1 cellular context compared by ENCODE assay signal in the genomic region with DNA sequence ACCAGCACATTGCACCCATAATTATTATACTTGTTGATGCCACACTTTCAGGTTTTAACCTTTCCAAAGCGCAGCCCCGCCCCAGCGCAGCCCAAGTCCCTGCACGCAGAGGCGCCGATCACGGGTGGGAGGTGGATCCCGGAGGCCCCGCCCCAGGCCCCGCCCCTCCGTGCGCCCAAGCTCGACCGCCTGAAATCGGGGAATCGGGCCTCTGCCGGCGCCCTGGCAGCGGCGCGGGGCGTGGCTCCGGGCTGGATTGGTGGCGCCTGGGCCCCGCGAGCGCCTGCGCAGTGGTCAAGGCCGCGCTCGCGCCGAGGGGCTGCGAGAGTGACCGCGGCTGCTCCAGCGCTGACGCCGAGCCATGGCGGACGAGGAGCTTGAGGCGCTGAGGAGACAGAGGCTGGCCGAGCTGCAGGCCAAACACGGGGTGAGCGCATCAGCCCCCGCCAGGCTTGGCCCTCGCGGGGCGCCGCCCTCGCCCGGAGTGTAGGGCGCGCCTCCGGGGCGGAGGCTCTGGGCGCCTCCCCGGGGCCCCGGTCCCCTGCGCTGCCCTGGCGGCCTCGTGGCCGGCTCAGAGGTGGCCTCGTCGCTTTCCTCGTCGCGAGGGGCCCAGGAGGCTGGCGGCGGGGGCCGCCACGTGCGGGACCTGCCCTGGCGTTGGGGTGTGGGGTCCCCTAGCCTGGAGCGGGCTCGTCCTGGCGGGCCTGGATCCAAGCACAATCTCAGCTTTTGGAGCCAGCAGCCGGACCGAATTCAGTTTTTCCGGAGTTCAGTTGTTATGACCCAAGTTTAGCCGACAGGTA.
TF ChIP-seq lines count a peak whose summit lies in the region.

A gene with protein sequence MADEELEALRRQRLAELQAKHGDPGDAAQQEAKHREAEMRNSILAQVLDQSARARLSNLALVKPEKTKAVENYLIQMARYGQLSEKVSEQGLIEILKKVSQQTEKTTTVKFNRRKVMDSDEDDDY (plus strand): TSS at position 290 of the 803 bp plus-strand sequence. CDS start 72 bp downstream, at position 362.

TF ChIP-seq in HepG2, 621 proteins besides CTCF, POLR2A, EP300 and RAD21 (continued from another document and continues in another):
- TF ChIP-seq, protein P1, sequence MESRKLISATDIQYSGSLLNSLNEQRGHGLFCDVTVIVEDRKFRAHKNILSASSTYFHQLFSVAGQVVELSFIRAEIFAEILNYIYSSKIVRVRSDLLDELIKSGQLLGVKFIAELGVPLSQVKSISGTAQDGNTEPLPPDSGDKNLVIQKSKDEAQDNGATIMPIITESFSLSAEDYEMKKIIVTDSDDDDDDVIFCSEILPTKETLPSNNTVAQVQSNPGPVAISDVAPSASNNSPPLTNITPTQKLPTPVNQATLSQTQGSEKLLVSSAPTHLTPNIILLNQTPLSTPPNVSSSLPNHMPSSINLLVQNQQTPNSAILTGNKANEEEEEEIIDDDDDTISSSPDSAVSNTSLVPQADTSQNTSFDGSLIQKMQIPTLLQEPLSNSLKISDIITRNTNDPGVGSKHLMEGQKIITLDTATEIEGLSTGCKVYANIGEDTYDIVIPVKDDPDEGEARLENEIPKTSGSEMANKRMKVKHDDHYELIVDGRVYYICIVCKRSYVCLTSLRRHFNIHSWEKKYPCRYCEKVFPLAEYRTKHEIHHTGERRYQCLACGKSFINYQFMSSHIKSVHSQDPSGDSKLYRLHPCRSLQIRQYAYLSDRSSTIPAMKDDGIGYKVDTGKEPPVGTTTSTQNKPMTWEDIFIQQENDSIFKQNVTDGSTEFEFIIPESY (CRISPR knock-in tag; IDR thresholded peaks at IDR 0.05), result no peak
- TF ChIP-seq SAFB2 (CRISPR knock-in tag; IDR thresholded peaks at IDR 0.05; ENCODE audit: borderline replicate concordance, low read depth), result peak; percentile 64; the same call in 1 of the 2 replicates
- TF ChIP-seq, protein P2, sequence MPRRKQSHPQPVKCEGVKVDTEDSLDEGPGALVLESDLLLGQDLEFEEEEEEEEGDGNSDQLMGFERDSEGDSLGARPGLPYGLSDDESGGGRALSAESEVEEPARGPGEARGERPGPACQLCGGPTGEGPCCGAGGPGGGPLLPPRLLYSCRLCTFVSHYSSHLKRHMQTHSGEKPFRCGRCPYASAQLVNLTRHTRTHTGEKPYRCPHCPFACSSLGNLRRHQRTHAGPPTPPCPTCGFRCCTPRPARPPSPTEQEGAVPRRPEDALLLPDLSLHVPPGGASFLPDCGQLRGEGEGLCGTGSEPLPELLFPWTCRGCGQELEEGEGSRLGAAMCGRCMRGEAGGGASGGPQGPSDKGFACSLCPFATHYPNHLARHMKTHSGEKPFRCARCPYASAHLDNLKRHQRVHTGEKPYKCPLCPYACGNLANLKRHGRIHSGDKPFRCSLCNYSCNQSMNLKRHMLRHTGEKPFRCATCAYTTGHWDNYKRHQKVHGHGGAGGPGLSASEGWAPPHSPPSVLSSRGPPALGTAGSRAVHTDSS (CRISPR knock-in tag; conservative IDR thresholded peaks at IDR 0.05), result no peak
- TF ChIP-seq, protein P3, sequence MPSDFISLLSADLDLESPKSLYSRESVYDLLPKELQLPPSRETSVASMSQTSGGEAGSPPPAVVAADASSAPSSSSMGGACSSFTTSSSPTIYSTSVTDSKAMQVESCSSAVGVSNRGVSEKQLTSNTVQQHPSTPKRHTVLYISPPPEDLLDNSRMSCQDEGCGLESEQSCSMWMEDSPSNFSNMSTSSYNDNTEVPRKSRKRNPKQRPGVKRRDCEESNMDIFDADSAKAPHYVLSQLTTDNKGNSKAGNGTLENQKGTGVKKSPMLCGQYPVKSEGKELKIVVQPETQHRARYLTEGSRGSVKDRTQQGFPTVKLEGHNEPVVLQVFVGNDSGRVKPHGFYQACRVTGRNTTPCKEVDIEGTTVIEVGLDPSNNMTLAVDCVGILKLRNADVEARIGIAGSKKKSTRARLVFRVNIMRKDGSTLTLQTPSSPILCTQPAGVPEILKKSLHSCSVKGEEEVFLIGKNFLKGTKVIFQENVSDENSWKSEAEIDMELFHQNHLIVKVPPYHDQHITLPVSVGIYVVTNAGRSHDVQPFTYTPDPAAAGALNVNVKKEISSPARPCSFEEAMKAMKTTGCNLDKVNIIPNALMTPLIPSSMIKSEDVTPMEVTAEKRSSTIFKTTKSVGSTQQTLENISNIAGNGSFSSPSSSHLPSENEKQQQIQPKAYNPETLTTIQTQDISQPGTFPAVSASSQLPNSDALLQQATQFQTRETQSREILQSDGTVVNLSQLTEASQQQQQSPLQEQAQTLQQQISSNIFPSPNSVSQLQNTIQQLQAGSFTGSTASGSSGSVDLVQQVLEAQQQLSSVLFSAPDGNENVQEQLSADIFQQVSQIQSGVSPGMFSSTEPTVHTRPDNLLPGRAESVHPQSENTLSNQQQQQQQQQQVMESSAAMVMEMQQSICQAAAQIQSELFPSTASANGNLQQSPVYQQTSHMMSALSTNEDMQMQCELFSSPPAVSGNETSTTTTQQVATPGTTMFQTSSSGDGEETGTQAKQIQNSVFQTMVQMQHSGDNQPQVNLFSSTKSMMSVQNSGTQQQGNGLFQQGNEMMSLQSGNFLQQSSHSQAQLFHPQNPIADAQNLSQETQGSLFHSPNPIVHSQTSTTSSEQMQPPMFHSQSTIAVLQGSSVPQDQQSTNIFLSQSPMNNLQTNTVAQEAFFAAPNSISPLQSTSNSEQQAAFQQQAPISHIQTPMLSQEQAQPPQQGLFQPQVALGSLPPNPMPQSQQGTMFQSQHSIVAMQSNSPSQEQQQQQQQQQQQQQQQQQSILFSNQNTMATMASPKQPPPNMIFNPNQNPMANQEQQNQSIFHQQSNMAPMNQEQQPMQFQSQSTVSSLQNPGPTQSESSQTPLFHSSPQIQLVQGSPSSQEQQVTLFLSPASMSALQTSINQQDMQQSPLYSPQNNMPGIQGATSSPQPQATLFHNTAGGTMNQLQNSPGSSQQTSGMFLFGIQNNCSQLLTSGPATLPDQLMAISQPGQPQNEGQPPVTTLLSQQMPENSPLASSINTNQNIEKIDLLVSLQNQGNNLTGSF (CRISPR knock-in tag; IDR thresholded peaks at IDR 0.05), result peak; percentile 34; the same call in 1 of the 2 replicates
- TF ChIP-seq SPEN (CRISPR knock-in tag; IDR thresholded peaks at IDR 0.05; ENCODE audit: low read depth), result peak; percentile 67; the same call in 1 of the 2 replicates
- TF ChIP-seq, protein P4, sequence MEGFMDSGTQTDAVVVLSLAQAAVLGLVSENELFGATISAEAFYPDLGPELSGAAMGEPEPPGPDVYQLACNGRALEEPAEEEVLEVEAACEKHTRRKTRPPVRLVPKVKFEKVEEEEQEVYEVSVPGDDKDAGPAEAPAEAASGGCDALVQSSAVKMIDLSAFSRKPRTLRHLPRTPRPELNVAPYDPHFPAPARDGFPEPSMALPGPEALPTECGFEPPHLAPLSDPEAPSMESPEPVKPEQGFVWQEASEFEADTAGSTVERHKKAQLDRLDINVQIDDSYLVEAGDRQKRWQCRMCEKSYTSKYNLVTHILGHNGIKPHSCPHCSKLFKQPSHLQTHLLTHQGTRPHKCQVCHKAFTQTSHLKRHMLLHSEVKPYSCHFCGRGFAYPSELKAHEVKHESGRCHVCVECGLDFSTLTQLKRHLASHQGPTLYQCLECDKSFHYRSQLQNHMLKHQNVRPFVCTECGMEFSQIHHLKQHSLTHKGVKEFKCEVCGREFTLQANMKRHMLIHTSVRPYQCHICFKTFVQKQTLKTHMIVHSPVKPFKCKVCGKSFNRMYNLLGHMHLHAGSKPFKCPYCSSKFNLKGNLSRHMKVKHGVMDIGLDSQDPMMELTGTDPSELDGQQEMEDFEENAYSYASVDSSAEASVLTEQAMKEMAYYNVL (CRISPR knock-in tag; IDR thresholded peaks at IDR 0.05; ENCODE audit: borderline replicate concordance), result no peak
- TF ChIP-seq ZNF17 (CRISPR knock-in tag; IDR thresholded peaks at IDR 0.05), result no peak
- peak; percentile 10; the same call in 1 of the 2 replicates for TF ChIP-seq FOXK1 (CRISPR knock-in tag; IDR thresholded peaks at IDR 0.05; ENCODE audit: borderline replicate concordance, low read depth)
- TF ChIP-seq, protein P5, sequence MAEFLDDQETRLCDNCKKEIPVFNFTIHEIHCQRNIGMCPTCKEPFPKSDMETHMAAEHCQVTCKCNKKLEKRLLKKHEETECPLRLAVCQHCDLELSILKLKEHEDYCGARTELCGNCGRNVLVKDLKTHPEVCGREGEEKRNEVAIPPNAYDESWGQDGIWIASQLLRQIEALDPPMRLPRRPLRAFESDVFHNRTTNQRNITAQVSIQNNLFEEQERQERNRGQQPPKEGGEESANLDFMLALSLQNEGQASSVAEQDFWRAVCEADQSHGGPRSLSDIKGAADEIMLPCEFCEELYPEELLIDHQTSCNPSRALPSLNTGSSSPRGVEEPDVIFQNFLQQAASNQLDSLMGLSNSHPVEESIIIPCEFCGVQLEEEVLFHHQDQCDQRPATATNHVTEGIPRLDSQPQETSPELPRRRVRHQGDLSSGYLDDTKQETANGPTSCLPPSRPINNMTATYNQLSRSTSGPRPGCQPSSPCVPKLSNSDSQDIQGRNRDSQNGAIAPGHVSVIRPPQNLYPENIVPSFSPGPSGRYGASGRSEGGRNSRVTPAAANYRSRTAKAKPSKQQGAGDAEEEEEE (CRISPR knock-in tag; IDR thresholded peaks at IDR 0.05; ENCODE audit: borderline replicate concordance), result no peak
- no peak for TF ChIP-seq HOXD1 (CRISPR knock-in tag; IDR thresholded peaks at IDR 0.05)
- TF ChIP-seq, protein P6, sequence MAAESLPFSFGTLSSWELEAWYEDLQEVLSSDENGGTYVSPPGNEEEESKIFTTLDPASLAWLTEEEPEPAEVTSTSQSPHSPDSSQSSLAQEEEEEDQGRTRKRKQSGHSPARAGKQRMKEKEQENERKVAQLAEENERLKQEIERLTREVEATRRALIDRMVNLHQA (CRISPR knock-in tag; IDR thresholded peaks at IDR 0.05), result no peak
- TF ChIP-seq MED8 (CRISPR knock-in tag; IDR thresholded peaks at IDR 0.05; ENCODE audit: insufficient replicate concordance), result peak; percentile 24
- TF ChIP-seq NCOA2 (CRISPR knock-in tag; IDR thresholded peaks at IDR 0.05), result no peak
- no peak for TF ChIP-seq TCF7L2 (IDR thresholded peaks at IDR 0.05; ENCODE audit: low read depth, low read length)
- TF ChIP-seq TAF15 (IDR thresholded peaks at IDR 0.05; ENCODE audit: low read depth, low read length, poor library complexity, severe bottlenecking), result no peak
- peak; percentile 60 for TF ChIP-seq SAP130 (CRISPR knock-in tag; IDR thresholded peaks at IDR 0.05; ENCODE audit: low read depth)
- no peak for TF ChIP-seq SCMH1 (CRISPR knock-in tag; IDR thresholded peaks at IDR 0.05; ENCODE audit: borderline replicate concordance)
- TF ChIP-seq ATF7 (IDR thresholded peaks at IDR 0.05), result no peak
- TF ChIP-seq ATF7 (CRISPR knock-in tag; IDR thresholded peaks at IDR 0.05), result no peak
- TF ChIP-seq TBP (CRISPR knock-in tag; IDR thresholded peaks at IDR 0.05), result no peak
- TF ChIP-seq FOXJ3 (CRISPR knock-in tag; IDR thresholded peaks at IDR 0.05; ENCODE audit: borderline replicate concordance), result no peak
- TF ChIP-seq TRIM24 (CRISPR knock-in tag; IDR thresholded peaks at IDR 0.05), result no peak
- TF ChIP-seq ZBTB8A (CRISPR knock-in tag; IDR thresholded peaks at IDR 0.05; ENCODE audit: borderline replicate concordance, low read depth), result no peak
- TF ChIP-seq ZZZ3 (CRISPR knock-in tag; IDR thresholded peaks at IDR 0.05; ENCODE audit: borderline replicate concordance), result no peak
- TF ChIP-seq, protein P7, sequence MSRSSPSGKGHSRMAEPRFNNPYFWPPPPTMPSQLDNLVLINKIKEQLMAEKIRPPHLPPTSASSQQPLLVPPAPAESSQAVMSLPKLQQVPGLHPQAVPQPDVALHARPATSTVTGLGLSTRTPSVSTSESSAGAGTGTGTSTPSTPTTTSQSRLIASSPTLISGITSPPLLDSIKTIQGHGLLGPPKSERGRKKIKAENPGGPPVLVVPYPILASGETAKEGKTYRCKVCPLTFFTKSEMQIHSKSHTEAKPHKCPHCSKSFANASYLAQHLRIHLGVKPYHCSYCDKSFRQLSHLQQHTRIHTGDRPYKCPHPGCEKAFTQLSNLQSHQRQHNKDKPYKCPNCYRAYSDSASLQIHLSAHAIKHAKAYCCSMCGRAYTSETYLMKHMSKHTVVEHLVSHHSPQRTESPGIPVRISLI (CRISPR knock-in tag; IDR thresholded peaks at IDR 0.05; ENCODE audit: borderline replicate concordance), result 0 out of 2 replicates have a peak, but pooled peaks have one; percentile 12
- TF ChIP-seq ARNT (IDR thresholded peaks at IDR 0.05), result no peak
- TF ChIP-seq, protein P8, sequence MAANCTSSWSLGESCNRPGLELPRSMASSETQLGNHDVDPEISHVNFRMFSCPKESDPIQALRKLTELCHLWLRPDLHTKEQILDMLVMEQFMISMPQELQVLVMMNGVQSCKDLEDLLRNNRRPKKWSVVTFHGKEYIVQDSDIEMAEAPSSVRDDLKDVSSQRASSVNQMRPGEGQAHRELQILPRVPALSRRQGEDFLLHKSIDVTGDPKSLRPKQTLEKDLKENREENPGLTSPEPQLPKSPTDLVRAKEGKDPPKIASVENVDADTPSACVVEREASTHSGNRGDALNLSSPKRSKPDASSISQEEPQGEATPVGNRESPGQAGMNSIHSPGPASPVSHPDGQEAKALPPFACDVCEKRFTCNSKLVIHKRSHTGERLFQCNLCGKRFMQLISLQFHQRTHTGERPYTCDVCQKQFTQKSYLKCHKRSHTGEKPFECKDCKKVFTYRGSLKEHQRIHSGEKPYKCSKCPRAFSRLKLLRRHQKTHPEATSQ (CRISPR knock-in tag; IDR thresholded peaks at IDR 0.05; ENCODE audit: borderline replicate concordance), result no peak
- TF ChIP-seq, protein P9, sequence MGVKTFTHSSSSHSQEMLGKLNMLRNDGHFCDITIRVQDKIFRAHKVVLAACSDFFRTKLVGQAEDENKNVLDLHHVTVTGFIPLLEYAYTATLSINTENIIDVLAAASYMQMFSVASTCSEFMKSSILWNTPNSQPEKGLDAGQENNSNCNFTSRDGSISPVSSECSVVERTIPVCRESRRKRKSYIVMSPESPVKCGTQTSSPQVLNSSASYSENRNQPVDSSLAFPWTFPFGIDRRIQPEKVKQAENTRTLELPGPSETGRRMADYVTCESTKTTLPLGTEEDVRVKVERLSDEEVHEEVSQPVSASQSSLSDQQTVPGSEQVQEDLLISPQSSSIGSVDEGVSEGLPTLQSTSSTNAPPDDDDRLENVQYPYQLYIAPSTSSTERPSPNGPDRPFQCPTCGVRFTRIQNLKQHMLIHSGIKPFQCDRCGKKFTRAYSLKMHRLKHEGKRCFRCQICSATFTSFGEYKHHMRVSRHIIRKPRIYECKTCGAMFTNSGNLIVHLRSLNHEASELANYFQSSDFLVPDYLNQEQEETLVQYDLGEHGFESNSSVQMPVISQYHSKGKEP (CRISPR knock-in tag; IDR thresholded peaks at IDR 0.05), result no peak
- TF ChIP-seq ZNF670 (CRISPR knock-in tag; IDR thresholded peaks at IDR 0.05; ENCODE audit: borderline replicate concordance), result no peak
- no peak for TF ChIP-seq SNAPC2 (CRISPR knock-in tag; IDR thresholded peaks at IDR 0.05)
- TF ChIP-seq RARG (CRISPR knock-in tag; IDR thresholded peaks at IDR 0.05; ENCODE audit: low read depth), result no peak
- TF ChIP-seq ZNF468 (CRISPR knock-in tag; IDR thresholded peaks at IDR 0.05), result no peak
- TF ChIP-seq, protein P10, sequence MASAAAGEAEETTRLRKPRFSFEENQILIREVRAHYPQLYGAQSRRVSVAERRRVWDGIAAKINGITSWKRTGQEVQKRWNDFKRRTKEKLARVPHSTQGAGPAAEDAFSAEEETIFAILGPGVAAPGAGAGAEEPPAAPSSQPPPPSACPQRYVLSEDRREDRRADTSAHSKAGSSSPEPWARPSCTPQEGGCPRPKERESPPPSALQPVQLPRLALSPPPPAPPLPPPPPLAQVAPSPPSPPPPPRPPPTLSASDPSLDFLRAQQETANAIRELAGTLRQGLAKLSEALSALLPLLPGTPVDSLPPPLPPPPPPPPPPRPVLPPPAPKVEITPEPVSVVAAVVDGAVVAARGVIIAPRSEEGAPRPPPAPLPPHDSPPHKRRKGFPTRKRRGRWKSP (CRISPR knock-in tag; IDR thresholded peaks at IDR 0.05), result 0 out of 2 replicates have a peak, but pooled peaks have one; percentile 60
- TF ChIP-seq ZNF629 (CRISPR knock-in tag; conservative IDR thresholded peaks at IDR 0.05), result no peak
- 0 out of 2 replicates have a peak, but pooled peaks have one; percentile 48 for TF ChIP-seq GZF1 (CRISPR knock-in tag; IDR thresholded peaks at IDR 0.05)
